22 cellular contexts compared by ENCODE assay signal in the genomic region with DNA sequence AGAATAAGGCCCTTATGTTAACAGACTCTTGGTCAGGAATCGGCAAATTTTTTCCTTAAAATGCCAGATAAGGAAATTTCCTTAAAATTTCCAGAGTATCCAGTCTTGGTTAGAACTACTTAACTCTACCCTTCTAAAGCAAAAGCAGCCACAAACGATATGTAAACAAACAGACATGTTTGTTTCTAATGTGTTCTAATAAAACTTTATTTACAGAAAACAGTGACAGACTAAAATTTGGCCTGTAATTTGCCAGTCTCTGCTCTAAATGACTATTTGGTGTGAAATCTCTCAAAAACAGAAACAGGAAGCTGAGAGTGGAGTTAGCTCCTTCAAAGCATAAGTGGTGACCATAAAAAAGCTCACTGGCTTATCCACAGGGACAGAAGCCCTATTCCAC.
"Had no signal": no experiment of that assay in that cellular context is flagged by ENCODE, and none has a peak within 500 bp of the region (broad histone marks: within the 10 kb centered on the region; RNA-seq: fewer than 3 reads in every experiment).

No MANE protein-coding gene starts in this region.

- H3K4me3 ChIP-seq: colonic mucosa, esophagus muscularis mucosa, gastroesophageal sphincter, heart left ventricle, hepatocyte, left lung, lower lobe of right lung, mucosa of descending colon had no signal

- H3K4me2 ChIP-seq: hepatocyte had no signal

- H3K79me2 ChIP-seq: hepatocyte had no signal

- H3K36me3 ChIP-seq: colonic mucosa, esophagus muscularis mucosa, gastroesophageal sphincter, left lung, lower lobe of right lung had no signal

- H3K9me3 ChIP-seq: colonic mucosa had no signal

- FAIRE-seq: endothelial cell of umbilical vein, frontal cortex, islet of Langerhans, keratinocyte had no signal

- H3K27ac ChIP-seq: colonic mucosa, esophagus muscularis mucosa, foreskin keratinocyte, gastroesophageal sphincter, heart left ventricle, hepatocyte, left lung, lower lobe of right lung had no signal

- H3K27me3 Mint-ChIP-seq: dendritic cell treated with granulocyte-macrophage colony-stimulating factor and Interleukin-4, amounts not matched to agents 40 ng/mL and 50 ng/mL, for 4 days; effector memory CD8-positive, alpha-beta T cell; naive B cell had no signal

- H3K4me1 ChIP-seq: colonic mucosa, esophagus muscularis mucosa, foreskin keratinocyte, gastroesophageal sphincter, left lung, lower lobe of right lung had no signal

- H3K4me1 Mint-ChIP-seq: naive B cell had no signal

- H3K27ac Mint-ChIP-seq: dendritic cell treated with granulocyte-macrophage colony-stimulating factor and Interleukin-4, amounts not matched to agents 40 ng/mL and 50 ng/mL, for 4 days; effector memory CD8-positive, alpha-beta T cell; mesothelial cell of epicardium; naive B cell had no signal

- DNase-seq: colonic mucosa; cortex of kidney; effector CD8-positive, alpha-beta T cell; effector memory CD8-positive, alpha-beta T cell; foreskin keratinocyte; heart left ventricle; left cardiac atrium; left lung; left ventricle myocardium superior; lower lobe of right lung; mesenchymal stem cell; mucosa of descending colon; naive B cell had no signal

- ATAC-seq: effector memory CD8-positive, alpha-beta T cell; foreskin keratinocyte; gastroesophageal sphincter; heart left ventricle; left cardiac atrium; left lung; left ventricle myocardium superior; lower lobe of right lung; mucosa of descending colon had no signal

- H2AFZ ChIP-seq: hepatocyte had no signal

- H3K4me3 Mint-ChIP-seq: dendritic cell treated with granulocyte-macrophage colony-stimulating factor and Interleukin-4, amounts not matched to agents 40 ng/mL and 50 ng/mL, for 4 days; effector memory CD8-positive, alpha-beta T cell; mesothelial cell of epicardium; naive B cell had no signal

- H3K27me3 ChIP-seq: colonic mucosa, esophagus muscularis mucosa, foreskin keratinocyte, gastroesophageal sphincter, heart left ventricle, hepatocyte, left lung had no signal
